ENCODE assay signal across 9 cellular contexts in genomic region chr16:2467301-2468141, GRCh38. TPM values are rescaled to one million over a fixed set of nuclear protein-coding genes. Genes with fewer than 3 reads are reported as not detected.
A peak's percentile ranks its signal among the peaks of the same experiment; 100 is the strongest.
DNase-seq lines count a peak whose midpoint lies in the region; ATAC-seq and TF ChIP-seq lines count a peak whose summit lies in the region.
"Had no signal": no experiment of that assay in that cellular context is flagged by ENCODE, and none has a peak within 500 bp of the region (broad histone marks: within the 10 kb centered on the region; RNA-seq: fewer than 3 reads in every experiment).

No MANE protein-coding gene starts in this region.

- TF ChIP-seq POLR2A in GM18505 (IDR thresholded peaks at IDR 0.05; ENCODE audit: borderline replicate concordance, extremely low read depth, insufficient read depth, insufficient read length): peak; percentile 38

- H3K36me3 ChIP-seq in left ventricle myocardium inferior: no peaks in the 10 kb centered on the region
- H3K36me3 ChIP-seq in psoas muscle (ENCODE audit: insufficient read depth in 1 of 2, low read depth in 1 of 2): no peaks in the 10 kb centered on the region

- DNase-seq in AG09309 (ENCODE audit: low read depth): no peak
- peak; percentile 92 for DNase-seq in NCI-H2171 (lab: John Stamatoyannopoulos, UW)
- peak; percentile 45 for DNase-seq in amniotic stem cell (lab: John Stamatoyannopoulos, UW)
- DNase-seq in left ventricle myocardium inferior: peak; percentile 80
- peak; percentile 86 to 89 for DNase-seq in psoas muscle
- DNase-seq in germinal center (ENCODE audit: low spot score): no peak

- intact Hi-C loops in left ventricle myocardium inferior (cut with micrococcal nuclease) (no loop called here), psoas muscle (cut with DNase I) (no loop called here)

- TF ChIP-seq CTCF in AG09309 (IDR thresholded peaks at IDR 0.05; ENCODE audit: control insufficient read depth, insufficient read depth, low read depth, low read length, missing control alignments): no peak
- TF ChIP-seq CTCF in left ventricle myocardium inferior (IDR thresholded peaks at IDR 0.05; ENCODE audit: borderline replicate concordance): peak; percentile 16
- TF ChIP-seq CTCF in psoas muscle (IDR thresholded peaks at IDR 0.05): peak; percentile 9

- peaks cover 52% of the 10 kb centered on the region for H3K4me1 ChIP-seq in left ventricle myocardium inferior
- H3K4me1 ChIP-seq in psoas muscle: peaks cover 26% of the 10 kb centered on the region

- no peak for ATAC-seq in GM18505 (IDR thresholded peaks at IDR 0.05; ENCODE audit: unreplicated experiment)
- peak; percentile 71 to 85 (median 80) for ATAC-seq in psoas muscle
- ATAC-seq in HG03025 (IDR thresholded peaks at IDR 0.05; ENCODE audit: low FRiP score, unreplicated experiment): no peak

- H3K9me3 ChIP-seq in left ventricle myocardium inferior (replicated peaks) (no peaks in the 10 kb centered on the region), psoas muscle (no peaks in the 10 kb centered on the region)

- peaks cover 38% of the 10 kb centered on the region for H3K27me3 ChIP-seq in left ventricle myocardium inferior (ENCODE audit: low read depth)
- peaks cover 0 to 39% (median 3%) of the 10 kb centered on the region in 3 donors for H3K27me3 ChIP-seq in psoas muscle (ENCODE audit: insufficient read depth in 3 of 3, low read length in 2 of 3)

- H3K27ac ChIP-seq in left ventricle myocardium inferior (replicated peaks): peak overlapping the region; percentile 47
- no peak overlapping the region for H3K27ac ChIP-seq in psoas muscle
- H3K27ac ChIP-seq: HL-60 had no signal

- H3K4me3 ChIP-seq in AG09309 (ENCODE audit: control insufficient read depth, low read depth, low read length) (peak overlapping the region; percentile 39), left ventricle myocardium inferior (peak overlapping the region; percentile 74), psoas muscle (peak overlapping the region; percentile 75)

- WGBS in psoas muscle, 3 donors: 6 to 10% (median 7%) methylated on average over 46 to 74 of the region's 74 CpGs

RNA-seq across cellular contexts. Expression of gene NTN3, which starts 3.6 kb away (rescaled TPM):
- total RNA-seq in left ventricle myocardium inferior (0.14 TPM), psoas muscle (under 1 TPM in 3 of 4 donors, not detected in 1; 0.13 to 0.20 (median 0.14) TPM)
- polyA plus RNA-seq in psoas muscle: under 1 TPM in 1 of 3 donors, not detected in 2; 0.01 TPM

RNA-seq across cellular contexts. Expression of gene TBC1D24, which starts 7.4 kb away (rescaled TPM):
- 11.1 TPM for total RNA-seq in left ventricle myocardium inferior
- 1 to 10 TPM; 6.0 to 8.9 (median 6.5) TPM for total RNA-seq in psoas muscle
- 1 to 10 TPM; 3.2 to 5.4 (median 4.8) TPM for polyA plus RNA-seq in psoas muscle

RNA-seq across cellular contexts. Expression of gene TEDC2, which starts 7.6 kb away (rescaled TPM):
- total RNA-seq in left ventricle myocardium inferior (1.3 TPM), psoas muscle (1 to 10 TPM in 1 of 4 donors, under 1 TPM in 3; 0.25 to 1.1 (median 0.47) TPM)
- 1 to 10 TPM in 2 of 3 donors, under 1 TPM in 1; 0.34 to 3.0 (median 1.2) TPM for polyA plus RNA-seq in psoas muscle

RNA-seq across cellular contexts. Expression of gene CCNF, which starts 38.3 kb away (rescaled TPM):
- 0.96 TPM for total RNA-seq in left ventricle myocardium inferior
- 1 to 10 TPM; 1.2 to 1.8 (median 1.7) TPM for total RNA-seq in psoas muscle
- 1 to 10 TPM; 1.1 to 2.3 (median 1.7) TPM for polyA plus RNA-seq in psoas muscle

RNA-seq across cellular contexts. Expression of gene ATP6V0C, which starts 46.2 kb away (rescaled TPM):
- total RNA-seq in left ventricle myocardium inferior (128 TPM), psoas muscle (100 to 1,000 TPM; 116 to 193 (median 182) TPM)
- 100 to 1,000 TPM; 165 to 241 (median 174) TPM for polyA plus RNA-seq in psoas muscle

Comparison
In these comparisons a context has a peak if more than half of its experiments do, and no peak if none do; other contexts are left out.
1. DNase-seq: peak in NCI-H2171 (single experiment), amniotic stem cell (single experiment), left ventricle myocardium inferior (single experiment) and psoas muscle (2 of 2); none in AG09309 (single experiment) and germinal center (single experiment).
2. ATAC-seq: peak in psoas muscle (4 of 4); none in GM18505 (single experiment) and HG03025 (single experiment).
3. Peak in every context shown above with its lines, with median percentiles within 50 percentile points of each other: H3K4me3 ChIP-seq.